Comparison of ENCODE assay signal across 8 cellular contexts in the genomic region with DNA sequence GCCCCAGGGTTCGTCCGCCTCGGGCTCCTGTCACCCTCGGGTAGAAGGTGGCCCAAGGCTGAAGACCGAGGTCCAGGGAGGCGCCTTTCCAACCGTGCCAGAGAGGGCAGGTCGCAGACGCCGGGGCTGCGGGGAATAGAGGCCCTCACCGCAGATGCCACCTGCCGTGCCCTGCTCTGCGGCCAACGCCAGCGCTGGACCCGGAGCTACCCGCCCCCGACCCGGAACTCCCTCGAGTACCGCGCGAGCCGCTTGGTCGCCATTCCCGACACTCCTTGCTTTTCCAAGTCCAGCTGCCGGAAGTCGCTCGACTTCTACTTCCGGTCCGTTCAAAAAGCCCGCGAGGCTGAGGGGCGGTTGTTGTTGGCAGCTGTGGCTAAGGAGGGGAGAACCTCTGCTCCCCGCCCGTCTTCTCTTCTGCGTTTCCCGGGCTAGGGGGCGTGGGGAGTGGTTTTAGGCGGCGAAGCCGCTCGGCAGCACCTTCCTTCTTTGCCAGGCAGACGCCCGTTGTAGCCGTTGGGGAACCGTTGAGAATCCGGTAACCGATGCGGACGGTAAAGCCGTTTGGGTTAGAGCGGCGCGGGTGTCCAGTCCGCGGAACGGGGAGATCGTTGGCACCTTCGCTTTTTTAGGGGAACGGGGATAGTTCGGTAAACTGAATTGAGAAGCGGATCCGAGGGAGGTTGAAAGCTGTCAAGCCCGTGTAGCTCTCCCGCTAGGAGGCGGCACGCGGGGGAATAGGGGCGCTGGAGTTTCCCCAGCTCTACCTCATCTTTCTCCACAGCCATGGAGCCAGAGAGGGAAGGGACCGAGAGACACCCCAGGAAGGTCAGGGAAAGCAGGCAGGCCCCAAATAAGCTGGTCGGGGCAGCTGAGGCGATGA. TPM values are rescaled to one million over a fixed set of nuclear protein-coding genes. Genes with fewer than 3 reads are reported as not detected.
DNase-seq lines count a peak whose midpoint lies in the region; ATAC-seq and TF ChIP-seq lines count a peak whose summit lies in the region.

ERI2 (minus strand) TSS at position 305 of the 883 bp plus-strand sequence; CDS start at position 263, 42 bp downstream.
REXO5 (plus strand) TSS at position 360 of the 883 bp plus-strand sequence; CDS start at position 787, 427 bp downstream.

- peak within 1 kb of the TSS; percentile 98 for H3K9ac ChIP-seq in iPS-20b (ENCODE audit: low read depth, low read length)

- ATAC-seq in GM18867 (IDR thresholded peaks at IDR 0.05; ENCODE audit: unreplicated experiment) (peak; percentile 79), HG03103 (IDR thresholded peaks at IDR 0.05; ENCODE audit: low read depth, unreplicated experiment) (peak; percentile 87)

- H3K27ac ChIP-seq in ACC112 (ENCODE audit: low read depth, low read length) (peak within 1 kb of the TSS; percentile 77), VCaP (peak within 1 kb of the TSS; percentile 79), breast epithelium (peak within 1 kb of the TSS; percentile 90 to 91), iPS-20b (ENCODE audit: low read length) (peak within 1 kb of the TSS; percentile 27), skin epidermis (peak within 1 kb of the TSS; percentile 8 to 93 (median 84))

- no peak for TF ChIP-seq POLR2A in breast epithelium (IDR thresholded peaks at IDR 0.05)

- H3K36me3 ChIP-seq in ACC112 (ENCODE audit: insufficient read depth, low read length) (0 out of 2 replicates have a peak, but pooled peaks cover under 1% of the 10 kb centered on the region), breast epithelium (no peaks in the 10 kb centered on the region), iPS-20b (ENCODE audit: insufficient read depth, low read depth, low read length) (peaks cover 1% of the 10 kb centered on the region)

- intact Hi-C loops in breast epithelium (cut with DNase I; ENCODE audit: low total_unique reads), result no loop called here

- H3K79me2 ChIP-seq in ACC112 (ENCODE audit: control insufficient read depth, insufficient read depth, low read length, unreplicated experiment), result peaks cover 11% of the 10 kb centered on the region

- H3K4me3 ChIP-seq in ACC112 (ENCODE audit: low read depth, low read length), result peak within 1 kb of the TSS; percentile 86
- peak within 1 kb of the TSS; percentile 81 to 83 (median 82) for H3K4me3 ChIP-seq in breast epithelium
- peak within 1 kb of the TSS; percentile 98 for H3K4me3 ChIP-seq in iPS-20b (ENCODE audit: low read length)
- H3K4me3 ChIP-seq in skin epidermis, result peak within 1 kb of the TSS; percentile 62 to 90 (median 75)

- H3K4me1 ChIP-seq in ACC112 (ENCODE audit: control insufficient read depth, insufficient read depth, low read length, unreplicated experiment), result peaks cover 16% of the 10 kb centered on the region
- H3K4me1 ChIP-seq in breast epithelium, result no peaks in the 10 kb centered on the region
- no peaks in the 10 kb centered on the region for H3K4me1 ChIP-seq in iPS-20b (ENCODE audit: insufficient read depth, low read length)

- H2AFZ ChIP-seq in ACC112 (ENCODE audit: low read length, unreplicated experiment), result peak within 1 kb of the TSS; percentile 97

- no peaks in the 10 kb centered on the region for H3K27me3 ChIP-seq in ACC112 (ENCODE audit: insufficient read depth, low read length)
- H3K27me3 ChIP-seq in breast epithelium, result no peaks in the 10 kb centered on the region
- H3K27me3 ChIP-seq in iPS-20b (ENCODE audit: insufficient read depth, low read length), result no peaks in the 10 kb centered on the region

- peak; percentile 97 for DNase-seq in NCI-H2171 treated with DMSO at 0.1 percent for 48 hours (lab: John Stamatoyannopoulos, UW)
- peak; percentile 86 to 92 for DNase-seq in breast epithelium (ENCODE audit: low spot score in 2 of 2)

- peak; percentile 44 for TF ChIP-seq CTCF in VCaP (conservative IDR thresholded peaks at IDR 0.05)
- peak in 2 of 3 donors; percentile 6 to 7 for TF ChIP-seq CTCF in breast epithelium (IDR thresholded peaks at IDR 0.05)

- H3K9me3 ChIP-seq in breast epithelium, result no peaks in the 10 kb centered on the region
- H3K9me3 ChIP-seq in iPS-20b (ENCODE audit: insufficient read depth, low read depth, low read length), result no peaks in the 10 kb centered on the region

RNA-seq across cellular contexts. Expression of gene ERI2, which starts in this region (rescaled TPM):
- total RNA-seq in breast epithelium, result 10 to 100 TPM; 21.8 to 33.2 (median 26.2) TPM

RNA-seq across cellular contexts. Expression of gene REXO5, which starts in this region (rescaled TPM):
- total RNA-seq in breast epithelium, result 10 to 100 TPM in 1 of 3 donors, 1 to 10 TPM in 2; 4.8 to 13.2 (median 5.9) TPM

Comparison
In these comparisons a context has a peak if more than half of its experiments do, and no peak if none do; other contexts are left out.
1. Peak in every context shown above with its lines: DNase-seq, ATAC-seq, H3K4me3 ChIP-seq and H3K27ac ChIP-seq.
2. H3K27ac ChIP-seq: peak in every context shown above with its lines; median percentile 90 in breast epithelium; 84 in skin epidermis; 79 in VCaP; 77 in ACC112; 27 in iPS-20b.